ENCODE assay signal across 23 cellular contexts in the genomic region with DNA sequence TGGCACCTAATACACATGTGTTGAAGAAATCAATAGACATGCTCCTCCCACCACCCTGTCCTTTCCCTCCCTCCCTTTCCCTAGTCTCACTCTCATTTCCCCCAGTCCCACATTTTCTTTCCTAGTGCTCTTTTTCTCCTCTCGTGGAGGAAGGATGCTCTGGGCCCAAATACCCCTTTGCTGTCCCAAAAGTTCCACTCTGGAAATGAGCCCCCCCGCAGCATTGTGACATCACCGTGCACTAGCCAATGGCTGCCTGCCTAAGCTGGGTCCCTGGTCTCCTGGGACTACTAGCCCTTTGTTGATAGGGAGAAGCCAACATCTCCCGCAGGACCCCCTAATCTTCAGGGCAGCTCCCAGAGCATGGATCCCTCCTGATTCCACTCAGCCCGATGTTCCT. TPM values are rescaled to one million over a fixed set of nuclear protein-coding genes. Genes with fewer than 3 reads are reported as not detected.
"Had no signal": no experiment of that assay in that cellular context is flagged by ENCODE, and none has a peak within 500 bp of the region (broad histone marks: within the 10 kb centered on the region; RNA-seq: fewer than 3 reads in every experiment).

A gene with protein sequence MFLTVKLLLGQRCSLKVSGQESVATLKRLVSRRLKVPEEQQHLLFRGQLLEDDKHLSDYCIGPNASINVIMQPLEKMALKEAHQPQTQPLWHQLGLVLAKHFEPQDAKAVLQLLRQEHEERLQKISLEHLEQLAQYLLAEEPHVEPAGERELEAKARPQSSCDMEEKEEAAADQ (plus strand): TSS at position 301 of the 400 bp plus-strand sequence. CDS start 92 bp downstream, at position 393.

- FAIRE-seq: kidney had no signal

- H3K36me3 Mint-ChIP-seq: memory B cell, naive B cell had no signal

- H3K9me3 ChIP-seq: left ventricle myocardium inferior, lower lobe of right lung, ovary had no signal

- H3K4me3 ChIP-seq: dorsolateral prefrontal cortex, hepatocyte, left ventricle myocardium inferior, lower lobe of right lung, ovary, smooth muscle cell had no signal

- H3K27ac Mint-ChIP-seq: memory B cell, progenitor cell of endocrine pancreas had no signal

- H3K4me3 Mint-ChIP-seq: memory B cell, naive B cell had no signal

- H3K9me3 Mint-ChIP-seq: memory B cell, naive B cell had no signal

- H3K36me3 ChIP-seq: left ventricle myocardium inferior, lower lobe of right lung, ovary had no signal

- DNase-seq: cortex of kidney; dorsolateral prefrontal cortex; effector CD8-positive, alpha-beta T cell; foreskin melanocyte; head of caudate nucleus; kidney; left cardiac atrium; left ventricle myocardium inferior; lower lobe of right lung; naive B cell; nucleus accumbens; ovary; right cardiac atrium; stimulated activated CD4-positive, alpha-beta T cell treated with anti-CD3 and anti-CD28 coated beads, Interleukin-2, amount 100 ng/mL, for 48 hours; stimulated activated naive CD8-positive, alpha-beta T cell treated with anti-CD3 and anti-CD28 coated beads, Interleukin-15, Interleukin-2, amounts not matched to agents 100 U/mL and 50 U/mL, for 24 hours; trophoblast cell had no signal

- H3K27ac ChIP-seq: dorsolateral prefrontal cortex, hepatocyte, left ventricle myocardium inferior, lower lobe of right lung, ovary had no signal

- H3K27me3 ChIP-seq: dorsolateral prefrontal cortex, ovary had no signal

- H3K4me1 ChIP-seq: left ventricle myocardium inferior, lower lobe of right lung had no signal

- H3K4me1 Mint-ChIP-seq: memory B cell, naive B cell had no signal

RNA-seq across cellular contexts. Expression of the gene that starts here (rescaled TPM):
- total RNA-seq: hepatocyte, kidney, left cardiac atrium, left ventricle myocardium inferior, lower lobe of right lung, ovary, progenitor cell of endocrine pancreas, right cardiac atrium, smooth muscle cell, urinary bladder had no signal
- polyA plus RNA-seq: esophagus, hepatocyte, neural cell, right cardiac atrium, smooth muscle cell, urinary bladder had no signal
